ENCODE assay signal across 16 cellular contexts in the genomic region with DNA sequence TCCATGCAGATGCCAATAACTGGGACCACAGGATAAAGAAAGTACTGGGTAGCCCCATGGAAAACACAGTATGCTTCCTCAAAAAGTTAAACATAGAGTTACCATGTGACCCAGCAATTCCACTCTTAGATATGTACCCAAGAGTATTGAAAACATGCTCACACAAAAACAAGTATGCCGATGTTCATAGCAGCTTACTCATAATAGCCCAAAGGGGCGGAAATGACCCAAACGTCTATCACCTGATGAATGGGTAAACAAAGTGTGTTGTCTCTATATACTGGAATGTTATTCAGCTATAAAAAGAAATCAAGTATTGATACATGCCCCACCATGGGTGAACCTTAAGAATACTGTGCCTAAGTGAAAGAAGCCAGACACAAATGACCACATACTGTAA. TPM values are rescaled to one million over a fixed set of nuclear protein-coding genes. Genes with fewer than 3 reads are reported as not detected.
DNase-seq lines count a peak whose midpoint lies in the region; ATAC-seq and TF ChIP-seq lines count a peak whose summit lies in the region.
"Had no signal": no experiment of that assay in that cellular context is flagged by ENCODE, and none has a peak within 500 bp of the region (broad histone marks: within the 10 kb centered on the region; RNA-seq: fewer than 3 reads in every experiment).

No MANE protein-coding gene starts in this region.

- H3K36me3 ChIP-seq in SJSA1: no peaks in the 10 kb centered on the region

- H3K4me3 ChIP-seq in SJSA1 (no peak overlapping the region), epithelial cell of esophagus (ENCODE audit: low read length) (no peak overlapping the region)

- H3K27me3 ChIP-seq in SJSA1 (replicated peaks): no peaks in the 10 kb centered on the region

- no peaks in the 10 kb centered on the region; the same call in 1 of the 2 replicates for H3K27me3 Mint-ChIP-seq in HFFc6 (ENCODE audit: insufficient read depth)
- peaks cover 4% of the 10 kb centered on the region for H3K27me3 Mint-ChIP-seq in glutamatergic neuron (ENCODE audit: unreplicated experiment)

- H3K36me3 Mint-ChIP-seq in HFFc6 (ENCODE audit: low read depth) (peaks cover 13% of the 10 kb centered on the region), glutamatergic neuron (ENCODE audit: unreplicated experiment) (no peaks in the 10 kb centered on the region)

- H3K4me3 Mint-ChIP-seq in HFFc6: no peak overlapping the region
- H3K4me3 Mint-ChIP-seq in glutamatergic neuron (ENCODE audit: unreplicated experiment): no peak overlapping the region
- H3K4me3 Mint-ChIP-seq: H9 had no signal

- TF ChIP-seq CTCF in HFFc6 (IDR thresholded peaks at IDR 0.05) (no peak), epithelial cell of esophagus (IDR thresholded peaks at IDR 0.05; ENCODE audit: insufficient read depth, low read depth, low read length, missing control alignments) (no peak), glutamatergic neuron (IDR thresholded peaks at IDR 0.05; ENCODE audit: partially characterized antibody, unreplicated experiment) (no peak)

- DNase-seq in HFFc6 (no peak), SJSA1 (ENCODE audit: low read depth in 1 of 2, low spot score in 2 of 2) (peak in 1 of 2 experiments; percentile 23), epithelial cell of esophagus (ENCODE audit: low read depth) (peak; percentile 93), NCI-H774 (lab: John Stamatoyannopoulos, UW) (no peak), glutamatergic neuron (no peak)
- DNase-seq in stimulated activated naive CD4-positive, alpha-beta T cell (lab: John Stamatoyannopoulos, UW): no peak
- DNase-seq: ACHN; AML-193; H9; NCI-H1105 treated with DMSO at 0.1 percent for 48 hours; NCI-H1694; NCI-H2081 treated with DMSO at 0.1 percent for 48 hours; NK-92 treated with Interleukin-12 subunit alpha and Interleukin-12 subunit beta, amount 100 ng/mL, for 24 hours; SHP77 had no signal

- no peaks in the 10 kb centered on the region for H3K9me3 ChIP-seq in SJSA1 (replicated peaks)

- H3K27ac ChIP-seq in SJSA1: peak overlapping the region; percentile 8; the same call in 1 of the 2 replicates
- H3K27ac ChIP-seq: C4-2B had no signal

- H3K27ac Mint-ChIP-seq in HFFc6 (peak overlapping the region; percentile 48; the same call in 1 of the 2 replicates), glutamatergic neuron (ENCODE audit: unreplicated experiment) (no peak overlapping the region)
- H3K27ac Mint-ChIP-seq: H9 had no signal

- H3K4me1 ChIP-seq in SJSA1 (replicated peaks): peaks cover 53% of the 10 kb centered on the region

- H3K4me1 Mint-ChIP-seq in HFFc6 (ENCODE audit: low read depth): peaks cover 79% of the 10 kb centered on the region
- H3K4me1 Mint-ChIP-seq in glutamatergic neuron (ENCODE audit: low read depth, unreplicated experiment): peaks cover 13% of the 10 kb centered on the region

- H3K9me3 Mint-ChIP-seq in HFFc6 (peaks cover 8% of the 10 kb centered on the region; the same call in 1 of the 2 replicates), glutamatergic neuron (ENCODE audit: unreplicated experiment) (peaks cover 4% of the 10 kb centered on the region)
- H3K9me3 Mint-ChIP-seq: H9 had no signal

- ATAC-seq in GM21717 (IDR thresholded peaks at IDR 0.05; ENCODE audit: unreplicated experiment): no peak

RNA-seq across cellular contexts. Expression of a gene that starts 55.4 kb away (rescaled TPM):
- total RNA-seq in HFFc6 (2021; fragmentation: NEBNext Ultra II Directional; extraction: Animal tissue kit (Norgen Biotek cat#: 25700)): 100 to 1,000 TPM; 135 to 151 (median 140) TPM
- 58.3 and 102 TPM in 2 replicates for total RNA-seq in SJSA1 (2014; rRNA removed; shearing (Covaris generic))
- 124 TPM for total RNA-seq in glutamatergic neuron (ENCODE audit: unreplicated experiment)
